In genomic region chr12:111450676-111451075, GRCh38 we compare ENCODE assay signal across 11 cellular contexts. TPM values are rescaled to one million over a fixed set of nuclear protein-coding genes. Genes with fewer than 3 reads are reported as not detected.
DNase-seq lines count a peak whose midpoint lies in the region; ATAC-seq and TF ChIP-seq lines count a peak whose summit lies in the region.
"Had no signal": no experiment of that assay in that cellular context is flagged by ENCODE, and none has a peak within 500 bp of the region (broad histone marks: within the 10 kb centered on the region; RNA-seq: fewer than 3 reads in every experiment).

No MANE protein-coding gene starts in this region.

- peaks cover 43 to 56% (median 46%) of the 10 kb centered on the region in 3 donors for H3K4me1 Mint-ChIP-seq in CD8-positive, alpha-beta memory T cell
- H3K4me1 Mint-ChIP-seq in endodermal cell = peaks cover 13% of the 10 kb centered on the region

- H4K20me1 ChIP-seq in osteoblast (ENCODE audit: insufficient read depth, low read length) = peaks cover 31% of the 10 kb centered on the region

- peaks cover 0 to 83% (median 11%) of the 10 kb centered on the region in 3 donors for H3K36me3 Mint-ChIP-seq in CD8-positive, alpha-beta memory T cell
- H3K36me3 Mint-ChIP-seq in endodermal cell (ENCODE audit: low read depth) = peaks cover 63% of the 10 kb centered on the region

- no peak overlapping the region for H3K4me2 ChIP-seq in osteoblast (ENCODE audit: insufficient read depth, low read length)

- H3K27me3 Mint-ChIP-seq in CD8-positive, alpha-beta memory T cell = peaks cover 0 to 2% of the 10 kb centered on the region in 2 donors
- H3K27me3 Mint-ChIP-seq in endodermal cell (ENCODE audit: insufficient read depth) = no peaks in the 10 kb centered on the region

- no peak overlapping the region for H3K4me3 ChIP-seq in CD8-positive, alpha-beta memory T cell (ENCODE audit: low read length)
- no peak overlapping the region for H3K4me3 ChIP-seq in SK-N-MC
- H3K4me3 ChIP-seq in endodermal cell (ENCODE audit: low read length) = no peak overlapping the region
- H3K4me3 ChIP-seq in osteoblast (ENCODE audit: insufficient read depth, low read length) = no peak overlapping the region

- no peaks in the 10 kb centered on the region for H3K9me3 ChIP-seq in CD8-positive, alpha-beta memory T cell (ENCODE audit: low read length)
- H3K9me3 ChIP-seq in SK-N-MC (ENCODE audit: low read depth, low read length) (no peaks in the 10 kb centered on the region), endodermal cell (ENCODE audit: control insufficient read depth, low read length) (no peaks in the 10 kb centered on the region), osteoblast (ENCODE audit: low read depth, low read length) (no peaks in the 10 kb centered on the region)

- POLR2A ChIA-PET in CD8-positive, alpha-beta memory T cell (lab: Charles Lee) = interaction anchor here (0.5 to 2.7 kb wide), 4 partner anchors 9 to 1131 kb away, joined by 4 to 18 read pairs (median 10); no protein-coding TSS in a partner anchor

- H3K79me2 ChIP-seq in osteoblast (ENCODE audit: insufficient read depth, low read length) = peaks cover 32% of the 10 kb centered on the region

- peaks cover 19% of the 10 kb centered on the region for H3K4me1 ChIP-seq in CD8-positive, alpha-beta memory T cell (ENCODE audit: insufficient read depth, low read length)
- H3K4me1 ChIP-seq in endodermal cell (ENCODE audit: control insufficient read depth, insufficient read depth, low read length) (peaks cover 4% of the 10 kb centered on the region), osteoblast (ENCODE audit: insufficient read depth, low read length) (peaks cover 10% of the 10 kb centered on the region)

- CTCF ChIA-PET in CD8-positive, alpha-beta memory T cell (lab: Charles Lee) = interaction anchor here (1.4 to 31.7 kb wide), 6 partner anchors 12 to 84 kb away, joined by 3 to 1032 read pairs (median 50); partner anchors contain the start of gene SH2B3

- ATAC-seq in GM19023 (IDR thresholded peaks at IDR 0.05; ENCODE audit: unreplicated experiment) = no peak

- no peak overlapping the region for H3K27ac ChIP-seq in CD8-positive, alpha-beta memory T cell (ENCODE audit: low read depth, low read length)
- H3K27ac ChIP-seq in SK-N-MC (peak overlapping the region; percentile 76), endodermal cell (ENCODE audit: low read depth, low read length) (no peak overlapping the region), osteoblast (ENCODE audit: low read depth, low read length) (peak overlapping the region; percentile 18)

- H2AFZ ChIP-seq in osteoblast (ENCODE audit: low read length) = no peak overlapping the region

- TF ChIP-seq CTCF in endodermal cell (conservative IDR thresholded peaks at IDR 0.05) = no peak
- no peak for TF ChIP-seq CTCF in osteoblast (IDR thresholded peaks at IDR 0.05; ENCODE audit: extremely low read depth, low read depth, low read length)

- H3K27ac Mint-ChIP-seq in CD8-positive, alpha-beta memory T cell = peak overlapping the region; percentile 4 to 95 (median 60)
- peak overlapping the region; percentile 6 for H3K27ac Mint-ChIP-seq in endodermal cell

- no peaks in the 10 kb centered on the region for H3K9me3 Mint-ChIP-seq in CD8-positive, alpha-beta memory T cell
- H3K9me3 Mint-ChIP-seq in endodermal cell = no peaks in the 10 kb centered on the region

- DNase-seq in CD8-positive, alpha-beta memory T cell = no peak
- no peak for DNase-seq in SK-N-MC (ENCODE audit: low read depth, low spot score)
- DNase-seq in endodermal cell = peak; percentile 22
- peak; percentile 6 for DNase-seq in osteoblast (ENCODE audit: insufficient read length, low spot score, missing footprints)
- DNase-seq in NK-92 treated with Interleukin-12 subunit alpha and Interleukin-12 subunit beta, amount 100 ng/mL, for 24 hours (lab: John Stamatoyannopoulos, UW) = no peak
- DNase-seq in NCI-H82 (lab: John Stamatoyannopoulos, UW) = no peak
- DNase-seq in COR-L47 (lab: John Stamatoyannopoulos, UW) = no peak
- DNase-seq: DMS79, foreskin melanocyte, NCI-H1694 treated with DMSO at 0.1 percent for 48 hours had no signal

- H3K4me3 Mint-ChIP-seq in CD8-positive, alpha-beta memory T cell = peak overlapping the region in 1 of 7 donors; percentile 22
- H3K4me3 Mint-ChIP-seq in endodermal cell = no peak overlapping the region

- peaks cover 36% of the 10 kb centered on the region for H3K36me3 ChIP-seq in CD8-positive, alpha-beta memory T cell (ENCODE audit: insufficient read depth, low read length)
- peaks cover 78% of the 10 kb centered on the region for H3K36me3 ChIP-seq in SK-N-MC (ENCODE audit: insufficient read depth, low read length)
- H3K36me3 ChIP-seq in endodermal cell (ENCODE audit: control insufficient read depth, insufficient read depth, low read length) = peaks cover 80% of the 10 kb centered on the region
- H3K36me3 ChIP-seq in osteoblast (ENCODE audit: insufficient read depth, low read length) = peaks cover 89% of the 10 kb centered on the region

- no peaks in the 10 kb centered on the region for H3K27me3 ChIP-seq in CD8-positive, alpha-beta memory T cell (ENCODE audit: insufficient read depth, low read length, poor library complexity, severe bottlenecking)
- H3K27me3 ChIP-seq in endodermal cell (ENCODE audit: control insufficient read depth, insufficient read depth, low read length, poor library complexity, severe bottlenecking) = no peaks in the 10 kb centered on the region
- no peaks in the 10 kb centered on the region for H3K27me3 ChIP-seq in osteoblast (ENCODE audit: insufficient read depth, low read length)

- WGBS in endodermal cell (ENCODE audit: insufficient coverage in 1 of 2, insufficient read length in 1 of 2), 2 experiments = 97 to 100% methylated on average over 1 to 4 of the region's 4 CpGs

- H3K9ac ChIP-seq in SK-N-MC (ENCODE audit: insufficient read length) (no peak overlapping the region), endodermal cell (ENCODE audit: extremely low read depth, low read length, poor library complexity, severe bottlenecking) (no peak overlapping the region)

RNA-seq across cellular contexts. Expression of gene SH2B3, which starts 45.0 kb away (rescaled TPM):
- total RNA-seq in CD8-positive, alpha-beta memory T cell = 10 to 100 TPM; 46.8 to 48.9 TPM
- 11.1 TPM for polyA plus RNA-seq in CD8-positive, alpha-beta memory T cell
- total RNA-seq in endodermal cell (1 to 10 TPM; 6.8 to 6.9 TPM), osteoblast (32.4 and 51.4 TPM in 2 replicates)
- 6.2 TPM for polyA plus RNA-seq in endodermal cell (2013, experiment 1 of 2)
- 5.0 TPM for polyA plus RNA-seq in endodermal cell (2013, experiment 2 of 2)

Comparison
In these comparisons a context has a peak if more than half of its experiments do, and no peak if none do; other contexts are left out.
1. DNase-seq: peak in endodermal cell (single experiment) and osteoblast (single experiment); none in CD8-positive, alpha-beta memory T cell (0 of 5), SK-N-MC (single experiment), NK-92 treated with Interleukin-12 subunit alpha and Interleukin-12 subunit beta, amount 100 ng/mL, for 24 hours (single experiment), NCI-H82 (single experiment) and COR-L47 (single experiment).
2. H3K27ac ChIP-seq: peak in SK-N-MC (single experiment) and osteoblast (single experiment); none in CD8-positive, alpha-beta memory T cell (single experiment) and endodermal cell (single experiment).